ENCODE assay signal across 1 cellular context in the genomic region with DNA sequence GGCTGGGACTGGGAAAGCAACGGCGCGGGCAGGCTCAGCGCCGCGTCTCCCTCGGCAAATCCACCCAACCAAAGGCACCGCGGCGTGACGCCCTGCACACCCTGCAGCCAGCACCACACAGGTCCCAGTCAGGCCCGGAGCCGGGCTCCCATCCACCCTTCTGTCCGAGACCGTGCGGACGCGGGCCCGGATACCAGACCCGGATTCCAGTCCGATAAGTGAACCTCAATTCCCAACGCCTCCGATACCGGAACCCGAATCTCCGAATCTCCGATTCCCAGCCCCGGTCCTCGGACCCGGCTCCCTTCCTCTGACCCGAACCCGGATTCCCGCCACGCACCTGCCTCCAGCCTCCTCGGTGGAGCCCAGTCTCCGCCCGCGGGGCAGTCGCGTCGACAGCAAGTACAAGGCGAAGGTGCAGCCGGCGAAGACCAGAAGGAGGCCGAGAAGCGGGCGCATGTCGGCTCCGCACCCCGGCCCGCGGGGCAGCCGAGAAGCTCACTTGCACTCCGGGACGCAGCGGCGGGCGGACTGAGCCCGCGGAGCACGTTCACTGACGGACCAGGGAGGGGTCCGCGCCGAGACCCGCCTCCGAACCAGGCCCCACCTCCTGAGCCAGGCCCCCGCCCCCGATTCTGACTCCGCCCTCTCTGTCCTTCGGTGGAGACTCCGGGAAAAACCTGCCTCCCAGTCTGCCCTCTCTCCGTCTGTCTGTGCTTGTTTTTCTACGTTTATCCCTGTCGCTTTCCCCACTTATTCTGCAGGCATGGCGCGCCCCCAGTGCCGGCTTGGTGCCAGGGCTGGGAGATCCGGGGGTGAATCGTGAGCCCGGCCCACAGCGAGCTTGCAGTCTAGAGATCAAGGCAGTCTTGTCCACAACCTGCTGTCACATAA.
TF ChIP-seq lines count a peak whose summit lies in the region.

A gene (minus strand): TSS at position 533 of the 894 bp plus-strand sequence. CDS start 74 bp downstream, at position 459.

TF ChIP-seq in K562, 482 proteins besides CTCF, POLR2A, EP300 and RAD21 (continued from another document and continues in another):
- TF ChIP-seq GTF2F1 (IDR thresholded peaks at IDR 0.05; ENCODE audit: low read depth, low read length) (peak; percentile 91), ZNF224 (CRISPR knock-in tag; IDR thresholded peaks at IDR 0.05) (peak; percentile 45; the same call in 1 of the 2 replicates), BACH1 (tag; IDR thresholded peaks at IDR 0.05) (no peak), TAF7 (tag; IDR thresholded peaks at IDR 0.05) (peak; percentile 87), ETV1 (tag; conservative IDR thresholded peaks at IDR 0.05; ENCODE audit: low read depth) (peak; percentile 61; the same call in 1 of the 2 replicates), ZFP36 (IDR thresholded peaks at IDR 0.05; ENCODE audit: low read depth, low read length, partially characterized antibody) (no peak), KAT8 (IDR thresholded peaks at IDR 0.05; ENCODE audit: low read depth) (no peak), ZNF140 (CRISPR knock-in tag; IDR thresholded peaks at IDR 0.05) (no peak), TEAD2 (tag; IDR thresholded peaks at IDR 0.05) (no peak), RFX7 (CRISPR knock-in tag; IDR thresholded peaks at IDR 0.05) (no peak), PYGO2 (tag; IDR thresholded peaks at IDR 0.05) (no peak), GATAD2B (IDR thresholded peaks at IDR 0.05; ENCODE audit: borderline replicate concordance) (0 out of 2 replicates have a peak, but pooled peaks have one; percentile 40), ZNF436 (CRISPR knock-in tag; IDR thresholded peaks at IDR 0.05) (no peak), SRSF1 (IDR thresholded peaks at IDR 0.05; ENCODE audit: low read depth, low read length) (no peak), SMAD4 (CRISPR knock-in tag; conservative IDR thresholded peaks at IDR 0.05) (peak; percentile 84), CBX8 (IDR thresholded peaks at IDR 0.05; ENCODE audit: borderline replicate concordance, extremely low read depth, low read depth, low read length, poor library complexity, severe bottlenecking) (no peak), MAFF (IDR thresholded peaks at IDR 0.05; ENCODE audit: low read length) (no peak), TBL1XR1 (IDR thresholded peaks at IDR 0.05; ENCODE audit: low read length in 2 of 2) (peak in 1 of 2 experiments; percentile 78; a peak in 1 of 4 replicates), KLF1 (tag; IDR thresholded peaks at IDR 0.05) (peak; percentile 61; the same call in 1 of the 2 replicates), SMARCA4 (IDR thresholded peaks at IDR 0.05) (no peak), HMGN3 (IDR thresholded peaks at IDR 0.05; ENCODE audit: borderline replicate concordance, extremely low read depth, insufficient read length, low read depth, low read length) (peak; percentile 98), JUN (IDR thresholded peaks at IDR 0.05; ENCODE audit: borderline replicate concordance, low read depth, low read length) (0 out of 2 replicates have a peak, but pooled peaks have one; percentile 30), JUN (CRISPR knock-in tag; IDR thresholded peaks at IDR 0.05; ENCODE audit: borderline replicate concordance) (no peak), ZFP30 (CRISPR knock-in tag; IDR thresholded peaks at IDR 0.05; ENCODE audit: borderline replicate concordance) (no peak), CC2D1A (IDR thresholded peaks at IDR 0.05) (no peak), EGR1 (conservative IDR thresholded peaks at IDR 0.05) (peak; percentile 35), CAMTA2 (CRISPR knock-in tag; conservative IDR thresholded peaks at IDR 0.05) (no peak), NR2C1 (IDR thresholded peaks at IDR 0.05) (no peak), NR2C1 (tag; IDR thresholded peaks at IDR 0.05) (peak; percentile 68), KLF10 (CRISPR knock-in tag; IDR thresholded peaks at IDR 0.05) (no peak), CREB1 (IDR thresholded peaks at IDR 0.05) (peak; percentile 62; the same call in 1 of the 2 replicates), CREB1 (CRISPR knock-in tag; IDR thresholded peaks at IDR 0.05) (peak; percentile 65), NRF1 (conservative IDR thresholded peaks at IDR 0.05 in 1 of 2, IDR thresholded peaks at IDR 0.05 in 1 of 2) (peak; percentile 60 to 61), MCM2 (IDR thresholded peaks at IDR 0.05; ENCODE audit: low read depth) (no peak), GABPB1 (CRISPR knock-in tag; IDR thresholded peaks at IDR 0.05) (peak; percentile 98), HLTF (IDR thresholded peaks at IDR 0.05) (0 out of 2 replicates have a peak, but pooled peaks have one; percentile 23), SMC3 (conservative IDR thresholded peaks at IDR 0.05; ENCODE audit: insufficient read depth, low read depth, low read length) (no peak), TCFL5 (CRISPR knock-in tag; conservative IDR thresholded peaks at IDR 0.05) (no peak), POLR2G (IDR thresholded peaks at IDR 0.05; ENCODE audit: low read depth, low read length) (peak; percentile 100), SP2 (IDR thresholded peaks at IDR 0.05; ENCODE audit: extremely low read depth, low read depth, low read length, poor library complexity, severe bottlenecking) (no peak), ZNF3 (CRISPR knock-in tag; IDR thresholded peaks at IDR 0.05) (no peak), DACH1 (IDR thresholded peaks at IDR 0.05; ENCODE audit: partially characterized antibody) (no peak), PURB (CRISPR knock-in tag; IDR thresholded peaks at IDR 0.05; ENCODE audit: low read depth) (no peak), GABPA (tag; conservative IDR thresholded peaks at IDR 0.05; ENCODE audit: low read depth) (peak; percentile 93), SMARCC2 (IDR thresholded peaks at IDR 0.05; ENCODE audit: low read depth) (no peak), RBM17 (IDR thresholded peaks at IDR 0.05; ENCODE audit: borderline replicate concordance, low read depth, low read length) (no peak)
- TF ChIP-seq, protein P1, sequence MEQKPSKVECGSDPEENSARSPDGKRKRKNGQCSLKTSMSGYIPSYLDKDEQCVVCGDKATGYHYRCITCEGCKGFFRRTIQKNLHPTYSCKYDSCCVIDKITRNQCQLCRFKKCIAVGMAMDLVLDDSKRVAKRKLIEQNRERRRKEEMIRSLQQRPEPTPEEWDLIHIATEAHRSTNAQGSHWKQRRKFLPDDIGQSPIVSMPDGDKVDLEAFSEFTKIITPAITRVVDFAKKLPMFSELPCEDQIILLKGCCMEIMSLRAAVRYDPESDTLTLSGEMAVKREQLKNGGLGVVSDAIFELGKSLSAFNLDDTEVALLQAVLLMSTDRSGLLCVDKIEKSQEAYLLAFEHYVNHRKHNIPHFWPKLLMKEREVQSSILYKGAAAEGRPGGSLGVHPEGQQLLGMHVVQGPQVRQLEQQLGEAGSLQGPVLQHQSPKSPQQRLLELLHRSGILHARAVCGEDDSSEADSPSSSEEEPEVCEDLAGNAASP (IDR thresholded peaks at IDR 0.05): no peak
- TF ChIP-seq, protein P2, sequence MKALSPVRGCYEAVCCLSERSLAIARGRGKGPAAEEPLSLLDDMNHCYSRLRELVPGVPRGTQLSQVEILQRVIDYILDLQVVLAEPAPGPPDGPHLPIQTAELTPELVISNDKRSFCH (CRISPR knock-in tag; IDR thresholded peaks at IDR 0.05): no peak
- TF ChIP-seq, protein P2 (tag; IDR thresholded peaks at IDR 0.05): peak; percentile 92
- TF ChIP-seq, protein P3, sequence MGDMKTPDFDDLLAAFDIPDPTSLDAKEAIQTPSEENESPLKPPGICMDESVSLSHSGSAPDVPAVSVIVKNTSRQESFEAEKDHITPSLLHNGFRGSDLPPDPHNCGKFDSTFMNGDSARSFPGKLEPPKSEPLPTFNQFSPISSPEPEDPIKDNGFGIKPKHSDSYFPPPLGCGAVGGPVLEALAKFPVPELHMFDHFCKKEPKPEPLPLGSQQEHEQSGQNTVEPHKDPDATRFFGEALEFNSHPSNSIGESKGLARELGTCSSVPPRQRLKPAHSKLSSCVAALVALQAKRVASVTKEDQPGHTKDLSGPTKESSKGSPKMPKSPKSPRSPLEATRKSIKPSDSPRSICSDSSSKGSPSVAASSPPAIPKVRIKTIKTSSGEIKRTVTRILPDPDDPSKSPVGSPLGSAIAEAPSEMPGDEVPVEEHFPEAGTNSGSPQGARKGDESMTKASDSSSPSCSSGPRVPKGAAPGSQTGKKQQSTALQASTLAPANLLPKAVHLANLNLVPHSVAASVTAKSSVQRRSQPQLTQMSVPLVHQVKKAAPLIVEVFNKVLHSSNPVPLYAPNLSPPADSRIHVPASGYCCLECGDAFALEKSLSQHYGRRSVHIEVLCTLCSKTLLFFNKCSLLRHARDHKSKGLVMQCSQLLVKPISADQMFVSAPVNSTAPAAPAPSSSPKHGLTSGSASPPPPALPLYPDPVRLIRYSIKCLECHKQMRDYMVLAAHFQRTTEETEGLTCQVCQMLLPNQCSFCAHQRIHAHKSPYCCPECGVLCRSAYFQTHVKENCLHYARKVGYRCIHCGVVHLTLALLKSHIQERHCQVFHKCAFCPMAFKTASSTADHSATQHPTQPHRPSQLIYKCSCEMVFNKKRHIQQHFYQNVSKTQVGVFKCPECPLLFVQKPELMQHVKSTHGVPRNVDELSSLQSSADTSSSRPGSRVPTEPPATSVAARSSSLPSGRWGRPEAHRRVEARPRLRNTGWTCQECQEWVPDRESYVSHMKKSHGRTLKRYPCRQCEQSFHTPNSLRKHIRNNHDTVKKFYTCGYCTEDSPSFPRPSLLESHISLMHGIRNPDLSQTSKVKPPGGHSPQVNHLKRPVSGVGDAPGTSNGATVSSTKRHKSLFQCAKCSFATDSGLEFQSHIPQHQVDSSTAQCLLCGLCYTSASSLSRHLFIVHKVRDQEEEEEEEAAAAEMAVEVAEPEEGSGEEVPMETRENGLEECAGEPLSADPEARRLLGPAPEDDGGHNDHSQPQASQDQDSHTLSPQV (IDR thresholded peaks at IDR 0.05): no peak
- TF ChIP-seq, protein P4, sequence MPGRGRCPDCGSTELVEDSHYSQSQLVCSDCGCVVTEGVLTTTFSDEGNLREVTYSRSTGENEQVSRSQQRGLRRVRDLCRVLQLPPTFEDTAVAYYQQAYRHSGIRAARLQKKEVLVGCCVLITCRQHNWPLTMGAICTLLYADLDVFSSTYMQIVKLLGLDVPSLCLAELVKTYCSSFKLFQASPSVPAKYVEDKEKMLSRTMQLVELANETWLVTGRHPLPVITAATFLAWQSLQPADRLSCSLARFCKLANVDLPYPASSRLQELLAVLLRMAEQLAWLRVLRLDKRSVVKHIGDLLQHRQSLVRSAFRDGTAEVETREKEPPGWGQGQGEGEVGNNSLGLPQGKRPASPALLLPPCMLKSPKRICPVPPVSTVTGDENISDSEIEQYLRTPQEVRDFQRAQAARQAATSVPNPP (IDR thresholded peaks at IDR 0.05; ENCODE audit: borderline replicate concordance, insufficient read depth, insufficient read length): no peak
- TF ChIP-seq, protein P5, sequence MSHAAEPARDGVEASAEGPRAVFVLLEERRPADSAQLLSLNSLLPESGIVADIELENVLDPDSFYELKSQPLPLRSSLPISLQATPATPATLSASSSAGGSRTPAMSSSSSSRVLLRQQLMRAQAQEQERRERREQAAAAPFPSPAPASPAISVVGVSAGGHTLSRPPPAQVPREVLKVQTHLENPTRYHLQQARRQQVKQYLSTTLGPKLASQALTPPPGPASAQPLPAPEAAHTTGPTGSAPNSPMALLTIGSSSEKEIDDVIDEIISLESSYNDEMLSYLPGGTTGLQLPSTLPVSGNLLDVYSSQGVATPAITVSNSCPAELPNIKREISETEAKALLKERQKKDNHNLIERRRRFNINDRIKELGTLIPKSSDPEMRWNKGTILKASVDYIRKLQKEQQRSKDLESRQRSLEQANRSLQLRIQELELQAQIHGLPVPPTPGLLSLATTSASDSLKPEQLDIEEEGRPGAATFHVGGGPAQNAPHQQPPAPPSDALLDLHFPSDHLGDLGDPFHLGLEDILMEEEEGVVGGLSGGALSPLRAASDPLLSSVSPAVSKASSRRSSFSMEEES (CRISPR knock-in tag; IDR thresholded peaks at IDR 0.05): no peak
- TF ChIP-seq, protein P6, sequence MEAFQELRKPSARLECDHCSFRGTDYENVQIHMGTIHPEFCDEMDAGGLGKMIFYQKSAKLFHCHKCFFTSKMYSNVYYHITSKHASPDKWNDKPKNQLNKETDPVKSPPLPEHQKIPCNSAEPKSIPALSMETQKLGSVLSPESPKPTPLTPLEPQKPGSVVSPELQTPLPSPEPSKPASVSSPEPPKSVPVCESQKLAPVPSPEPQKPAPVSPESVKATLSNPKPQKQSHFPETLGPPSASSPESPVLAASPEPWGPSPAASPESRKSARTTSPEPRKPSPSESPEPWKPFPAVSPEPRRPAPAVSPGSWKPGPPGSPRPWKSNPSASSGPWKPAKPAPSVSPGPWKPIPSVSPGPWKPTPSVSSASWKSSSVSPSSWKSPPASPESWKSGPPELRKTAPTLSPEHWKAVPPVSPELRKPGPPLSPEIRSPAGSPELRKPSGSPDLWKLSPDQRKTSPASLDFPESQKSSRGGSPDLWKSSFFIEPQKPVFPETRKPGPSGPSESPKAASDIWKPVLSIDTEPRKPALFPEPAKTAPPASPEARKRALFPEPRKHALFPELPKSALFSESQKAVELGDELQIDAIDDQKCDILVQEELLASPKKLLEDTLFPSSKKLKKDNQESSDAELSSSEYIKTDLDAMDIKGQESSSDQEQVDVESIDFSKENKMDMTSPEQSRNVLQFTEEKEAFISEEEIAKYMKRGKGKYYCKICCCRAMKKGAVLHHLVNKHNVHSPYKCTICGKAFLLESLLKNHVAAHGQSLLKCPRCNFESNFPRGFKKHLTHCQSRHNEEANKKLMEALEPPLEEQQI (IDR thresholded peaks at IDR 0.05): peak; percentile 55; the same call in 1 of the 2 replicates
- TF ChIP-seq, protein P7, sequence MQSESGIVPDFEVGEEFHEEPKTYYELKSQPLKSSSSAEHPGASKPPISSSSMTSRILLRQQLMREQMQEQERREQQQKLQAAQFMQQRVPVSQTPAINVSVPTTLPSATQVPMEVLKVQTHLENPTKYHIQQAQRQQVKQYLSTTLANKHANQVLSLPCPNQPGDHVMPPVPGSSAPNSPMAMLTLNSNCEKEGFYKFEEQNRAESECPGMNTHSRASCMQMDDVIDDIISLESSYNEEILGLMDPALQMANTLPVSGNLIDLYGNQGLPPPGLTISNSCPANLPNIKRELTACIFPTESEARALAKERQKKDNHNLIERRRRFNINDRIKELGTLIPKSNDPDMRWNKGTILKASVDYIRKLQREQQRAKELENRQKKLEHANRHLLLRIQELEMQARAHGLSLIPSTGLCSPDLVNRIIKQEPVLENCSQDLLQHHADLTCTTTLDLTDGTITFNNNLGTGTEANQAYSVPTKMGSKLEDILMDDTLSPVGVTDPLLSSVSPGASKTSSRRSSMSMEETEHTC (IDR thresholded peaks at IDR 0.05): no peak
- TF ChIP-seq, protein P8, sequence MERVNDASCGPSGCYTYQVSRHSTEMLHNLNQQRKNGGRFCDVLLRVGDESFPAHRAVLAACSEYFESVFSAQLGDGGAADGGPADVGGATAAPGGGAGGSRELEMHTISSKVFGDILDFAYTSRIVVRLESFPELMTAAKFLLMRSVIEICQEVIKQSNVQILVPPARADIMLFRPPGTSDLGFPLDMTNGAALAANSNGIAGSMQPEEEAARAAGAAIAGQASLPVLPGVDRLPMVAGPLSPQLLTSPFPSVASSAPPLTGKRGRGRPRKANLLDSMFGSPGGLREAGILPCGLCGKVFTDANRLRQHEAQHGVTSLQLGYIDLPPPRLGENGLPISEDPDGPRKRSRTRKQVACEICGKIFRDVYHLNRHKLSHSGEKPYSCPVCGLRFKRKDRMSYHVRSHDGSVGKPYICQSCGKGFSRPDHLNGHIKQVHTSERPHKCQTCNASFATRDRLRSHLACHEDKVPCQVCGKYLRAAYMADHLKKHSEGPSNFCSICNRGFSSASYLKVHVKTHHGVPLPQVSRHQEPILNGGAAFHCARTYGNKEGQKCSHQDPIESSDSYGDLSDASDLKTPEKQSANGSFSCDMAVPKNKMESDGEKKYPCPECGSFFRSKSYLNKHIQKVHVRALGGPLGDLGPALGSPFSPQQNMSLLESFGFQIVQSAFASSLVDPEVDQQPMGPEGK (CRISPR knock-in tag; IDR thresholded peaks at IDR 0.05; ENCODE audit: borderline replicate concordance): no peak
